ENCODE assay signal across 30 cellular contexts in the genomic region with DNA sequence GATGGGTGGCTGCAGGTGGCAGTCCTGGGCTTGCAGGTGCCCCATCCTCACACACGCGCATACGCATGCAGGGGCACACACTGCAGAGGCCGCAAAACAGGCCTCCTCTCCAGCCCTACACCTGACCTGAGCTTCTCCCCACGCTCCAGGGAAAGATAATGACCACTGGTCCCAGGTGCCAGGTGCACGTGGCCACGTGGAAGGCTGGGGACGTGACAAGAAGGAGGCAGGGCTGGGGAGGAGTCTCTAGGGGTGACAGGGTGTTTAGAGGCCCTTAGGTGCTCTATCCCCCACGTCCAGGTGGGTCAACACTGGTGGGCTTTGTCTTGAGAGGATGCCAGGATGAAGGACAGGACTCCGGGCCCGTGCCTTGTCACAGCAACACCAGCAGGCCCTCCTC.
"Had no signal": no experiment of that assay in that cellular context is flagged by ENCODE, and none has a peak within 500 bp of the region (broad histone marks: within the 10 kb centered on the region; RNA-seq: fewer than 3 reads in every experiment).

No MANE protein-coding gene starts in this region.

- H3K9me3 ChIP-seq: adrenal gland, body of pancreas, colonic mucosa had no signal

- H3K27ac ChIP-seq: adrenal gland, body of pancreas, colonic mucosa, epithelial cell of prostate had no signal

- DNase-seq: activated CD4-positive, alpha-beta T cell treated with anti-CD3 and anti-CD28 coated beads for 48 hours; activated CD4-positive, alpha-beta T cell treated with anti-CD3 and anti-CD28 coated beads, Interleukin-2, amount 50 U/mL, for 1 hour; activated CD4-positive, alpha-beta T cell treated with anti-CD3 and anti-CD28 coated beads, Interleukin-2, amount 50 U/mL, for 48 hours; activated CD8-positive, alpha-beta memory T cell treated with anti-CD3 and anti-CD28 coated beads for 24 hours; activated CD8-positive, alpha-beta T cell treated with anti-CD3 and anti-CD28 coated beads for 36 hours; activated effector memory CD4-positive, alpha-beta T cell treated with anti-CD3 and anti-CD28 coated beads, Interleukin-2, amount 50 U/mL, for 16 hours; activated naive CD4-positive, alpha-beta T cell treated with anti-CD3 and anti-CD28 coated beads for 36 hours; activated naive CD8-positive, alpha-beta T cell treated with anti-CD3 and anti-CD28 coated beads for 36 hours; activated naive CD8-positive, alpha-beta T cell treated with anti-CD3 and anti-CD28 coated beads, Interleukin-2, amount 50 U/mL, for 24 hours; activated T-cell treated with anti-CD3 and anti-CD28 coated beads, Interleukin-2, amount 50 U/mL, for 48 hours; adrenal gland; amygdala; aorta; body of pancreas; caudate nucleus; colonic mucosa; effector CD8-positive, alpha-beta T cell; foreskin fibroblast; head of caudate nucleus; T-helper 1 cell; T-helper 17 cell; T1000 had no signal

- H3K4me3 ChIP-seq: adrenal gland, body of pancreas, colonic mucosa had no signal

- H3K27me3 ChIP-seq: adrenal gland, body of pancreas, colonic mucosa had no signal

- H3K4me3 Mint-ChIP-seq: activated CD8-positive, alpha-beta T cell treated with anti-CD3 and anti-CD28 coated beads for 36 hours; activated naive CD4-positive, alpha-beta T cell treated with anti-CD3 and anti-CD28 coated beads for 36 hours; activated naive CD4-positive, alpha-beta T cell treated with anti-CD3 and anti-CD28 coated beads, Interleukin-2, amount 50 U/mL, for 24 hours; activated naive CD8-positive, alpha-beta T cell treated with anti-CD3 and anti-CD28 coated beads for 36 hours; activated naive CD8-positive, alpha-beta T cell treated with anti-CD3 and anti-CD28 coated beads, Interleukin-2, amount 50 U/mL, for 24 hours; activated T-helper 1 cell treated with anti-CD3 and anti-CD28 coated beads, Interleukin-12 subunit alpha, Interleukin-12 subunit beta, Interleukin-2, Interleukin-4 antibody, amounts not matched to agents 30 ng/mL and 10 ng/mL and 1 ng/mL, durations not matched to agents 14 hours and 24 hours and 36 hours; T-helper 17 cell; T-helper 2 cell treated with Interferon-gamma antibody and Interleukin-4, amounts not matched to agents 5 μg/mL and 100 μg/mL, for 36 hours had no signal

- ATAC-seq: activated CD8-positive, alpha-beta T cell treated with anti-CD3 and anti-CD28 coated beads for 36 hours; activated naive CD8-positive, alpha-beta T cell treated with anti-CD3 and anti-CD28 coated beads, Interleukin-2, amount 50 U/mL, for 24 hours; body of pancreas; T-helper 17 cell had no signal

- H3K27ac Mint-ChIP-seq: activated CD8-positive, alpha-beta T cell treated with anti-CD3 and anti-CD28 coated beads for 36 hours; activated naive CD4-positive, alpha-beta T cell treated with anti-CD3 and anti-CD28 coated beads for 36 hours; activated naive CD4-positive, alpha-beta T cell treated with anti-CD3 and anti-CD28 coated beads, Interleukin-2, amount 50 U/mL, for 24 hours; activated naive CD8-positive, alpha-beta T cell treated with anti-CD3 and anti-CD28 coated beads for 36 hours; activated naive CD8-positive, alpha-beta T cell treated with anti-CD3 and anti-CD28 coated beads, Interleukin-2, amount 50 U/mL, for 24 hours; activated T-helper 1 cell treated with anti-CD3 and anti-CD28 coated beads, Interleukin-12 subunit alpha, Interleukin-12 subunit beta, Interleukin-2, Interleukin-4 antibody, amounts not matched to agents 30 ng/mL and 10 ng/mL and 1 ng/mL, durations not matched to agents 14 hours and 24 hours and 36 hours; activated T-helper 2 cell treated with anti-CD3 and anti-CD28 coated beads, Interferon-gamma antibody, Interleukin-2, Interleukin-4, amounts not matched to agents 10 μg/mL and 5 μg/mL and 100 μg/mL, durations not matched to agents 14 hours and 24 hours and 36 hours; T-helper 17 cell had no signal

- H3K36me3 ChIP-seq: adrenal gland, colonic mucosa had no signal

- FAIRE-seq: endometrium, endothelial cell of umbilical vein, frontal cortex had no signal

- H3K4me1 ChIP-seq: body of pancreas, colonic mucosa had no signal

- H3K9me3 Mint-ChIP-seq: activated naive CD4-positive, alpha-beta T cell treated with anti-CD3 and anti-CD28 coated beads, Interleukin-2, amount 50 U/mL, for 24 hours; activated naive CD8-positive, alpha-beta T cell treated with anti-CD3 and anti-CD28 coated beads, Interleukin-2, amount 50 U/mL, for 24 hours; activated T-helper 1 cell treated with anti-CD3 and anti-CD28 coated beads, Interleukin-12 subunit alpha, Interleukin-12 subunit beta, Interleukin-2, Interleukin-4 antibody, amounts not matched to agents 30 ng/mL and 10 ng/mL and 1 ng/mL, durations not matched to agents 14 hours and 24 hours and 36 hours; T-helper 2 cell treated with Interferon-gamma antibody and Interleukin-4, amounts not matched to agents 5 μg/mL and 100 μg/mL, for 36 hours had no signal
